ENCODE assay signal across 17 cellular contexts in genomic region chr6:169940554-169941290, GRCh38.
"Had no signal": no experiment of that assay in that cellular context is flagged by ENCODE, and none has a peak within 500 bp of the region (broad histone marks: within the 10 kb centered on the region; RNA-seq: fewer than 3 reads in every experiment).

No MANE protein-coding gene starts in this region.

- H3K4me1 ChIP-seq: heart left ventricle, left ventricle myocardium inferior, spleen, tibial nerve had no signal

- H3K4me3 ChIP-seq: heart left ventricle, left ventricle myocardium inferior, spleen, tibial nerve had no signal

- H3K27ac Mint-ChIP-seq: activated naive CD8-positive, alpha-beta T cell treated with anti-CD3 and anti-CD28 coated beads for 36 hours; stimulated activated naive B cell treated with anti-CD40 and anti-IgM and Interleukin-4, amounts not matched to agents 10 μg/mL and 1 μg/mL and 100 μg/mL, for 72 hours; T-helper 1 cell treated with Interleukin-12 subunit alpha and Interleukin-12 subunit beta and Interleukin-4 antibody, amounts not matched to agents 30 μg/mL and 1 μg/mL, for 36 hours had no signal

- DNase-seq: activated CD4-positive, alpha-beta T cell treated with anti-CD3 and anti-CD28 coated beads, Interleukin-2, amount 50 U/mL, for 1 hour; activated CD4-positive, CD25-positive, alpha-beta regulatory T cell; activated gamma-delta T cell; activated naive CD8-positive, alpha-beta T cell treated with anti-CD3 and anti-CD28 coated beads for 36 hours; activated T-cell treated with anti-CD3 and anti-CD28 coated beads, Interleukin-2, amount 50 U/mL, for 4 hours; brain microvascular endothelial cell; heart left ventricle; left ventricle myocardium inferior; mesendoderm; posterior cingulate gyrus; stimulated activated CD4-positive, alpha-beta T cell treated with anti-CD3 and anti-CD28 coated beads, Interleukin-1b, Interleukin-23, amount 100 ng/mL, for 48 hours; stimulated activated naive B cell treated with anti-CD40 and anti-IgM and Interleukin-4, amounts not matched to agents 10 μg/mL and 1 μg/mL and 100 μg/mL, for 72 hours had no signal

- H3K27me3 ChIP-seq: brain microvascular endothelial cell had no signal

- H3K4me3 Mint-ChIP-seq: activated naive CD8-positive, alpha-beta T cell treated with anti-CD3 and anti-CD28 coated beads for 36 hours; activated T-cell treated with anti-CD3 and anti-CD28 coated beads, Interleukin-2, amount 50 U/mL, for 4 hours; neural crest cell; stimulated activated naive B cell treated with anti-CD40 and anti-IgM and Interleukin-4, amounts not matched to agents 10 μg/mL and 1 μg/mL and 100 μg/mL, for 72 hours; T-helper 1 cell treated with Interleukin-12 subunit alpha and Interleukin-12 subunit beta and Interleukin-4 antibody, amounts not matched to agents 30 μg/mL and 1 μg/mL, for 36 hours had no signal

- H3K4me1 Mint-ChIP-seq: stimulated activated naive B cell treated with anti-CD40 and anti-IgM and Interleukin-4, amounts not matched to agents 10 μg/mL and 1 μg/mL and 100 μg/mL, for 72 hours had no signal

- H3K27ac ChIP-seq: brain microvascular endothelial cell, heart left ventricle, left ventricle myocardium inferior, spleen, tibial nerve had no signal

- H3K36me3 ChIP-seq: brain microvascular endothelial cell, heart left ventricle, left ventricle myocardium inferior, spleen, tibial nerve had no signal

- ATAC-seq: activated T-cell treated with anti-CD3 and anti-CD28 coated beads, Interleukin-2, amount 50 U/mL, for 4 hours; heart left ventricle; sciatic nerve; stimulated activated naive B cell treated with anti-CD40 and anti-IgM and Interleukin-4, amounts not matched to agents 10 μg/mL and 1 μg/mL and 100 μg/mL, for 72 hours had no signal
